ENCODE assay signal across 8 cellular contexts in genomic region chr10:32056136-32057040, GRCh38. TPM values are rescaled to one million over a fixed set of nuclear protein-coding genes. Genes with fewer than 3 reads are reported as not detected.
DNase-seq lines count a peak whose midpoint lies in the region; ATAC-seq and TF ChIP-seq lines count a peak whose summit lies in the region.

KIF5B (minus strand) TSS chr10:32056425; CDS start chr10:32055973, 452 bp downstream.

- TF ChIP-seq CTCF in ascending aorta (IDR thresholded peaks at IDR 0.05), result no peak
- no peak for TF ChIP-seq CTCF in uterus (IDR thresholded peaks at IDR 0.05)

- H3K4me3 ChIP-seq in ascending aorta, result peak within 1 kb of the TSS; percentile 79 to 98
- peak within 1 kb of the TSS; percentile 74 for H3K4me3 ChIP-seq in right cardiac atrium (ENCODE audit: low read length)
- H3K4me3 ChIP-seq in rectal smooth muscle tissue (ENCODE audit: low read length), result peak within 1 kb of the TSS; percentile 90
- peak within 1 kb of the TSS; percentile 56 to 93 for H3K4me3 ChIP-seq in uterus

- peak; percentile 93 for ATAC-seq in GM18505 (IDR thresholded peaks at IDR 0.05; ENCODE audit: unreplicated experiment)
- ATAC-seq in HG02885 (IDR thresholded peaks at IDR 0.05; ENCODE audit: poor library complexity, unreplicated experiment), result peak; percentile 91
- peak; percentile 97 for ATAC-seq in right cardiac atrium

- H3K27ac ChIP-seq in ascending aorta (peak within 1 kb of the TSS; percentile 98 to 100), right cardiac atrium (ENCODE audit: low read length) (peak within 1 kb of the TSS; percentile 90), rectal smooth muscle tissue (ENCODE audit: low read depth, low read length) (peak within 1 kb of the TSS; percentile 91), uterus (peak within 1 kb of the TSS; percentile 95 to 99)

- H3K27me3 ChIP-seq in ascending aorta (no peaks in the 10 kb centered on the region), right cardiac atrium (ENCODE audit: control insufficient read depth, insufficient read depth) (no peaks in the 10 kb centered on the region), rectal smooth muscle tissue (ENCODE audit: control insufficient read depth, insufficient read depth, low read length) (no peaks in the 10 kb centered on the region), uterus (no peaks in the 10 kb centered on the region)

- DNase-seq in NCI-H1694 treated with DMSO at 0.1 percent for 48 hours (lab: John Stamatoyannopoulos, UW) (peak; percentile 79), T-helper 22 cell (ENCODE audit: low read depth) (peak; percentile 72), ascending aorta (ENCODE audit: low spot score in 2 of 2) (peak; percentile 27 to 90), right cardiac atrium (peak; percentile 93 to 97 (median 96)), uterus (peak; percentile 79 to 89)

- H3K36me3 ChIP-seq in ascending aorta (no peaks in the 10 kb centered on the region), rectal smooth muscle tissue (ENCODE audit: control insufficient read depth, insufficient read depth, low read length) (no peaks in the 10 kb centered on the region), uterus (no peaks in the 10 kb centered on the region)

- H3K9ac ChIP-seq in rectal smooth muscle tissue (ENCODE audit: low read length), result peak within 1 kb of the TSS; percentile 71

- H3K9me3 ChIP-seq in ascending aorta (no peaks in the 10 kb centered on the region), right cardiac atrium (ENCODE audit: control insufficient read depth, low read length) (no peaks in the 10 kb centered on the region), uterus (no peaks in the 10 kb centered on the region)

- 2% methylated on average over 63 of the region's 63 CpGs for WGBS in right cardiac atrium

- H3K4me1 ChIP-seq in ascending aorta (peaks cover 0 to 12% of the 10 kb centered on the region in 2 donors), right cardiac atrium (ENCODE audit: control insufficient read depth, insufficient read depth, low read length) (peaks cover 3% of the 10 kb centered on the region), rectal smooth muscle tissue (ENCODE audit: control insufficient read depth, insufficient read depth, low read length) (peaks cover 7% of the 10 kb centered on the region), uterus (no peaks in the 10 kb centered on the region)

- intact Hi-C loops in ascending aorta (cut with DNase I) (loop anchor here (5.0 kb wide), 3 partner anchors 51 to 291 kb away; partner anchors contain the start of gene EPC1), right cardiac atrium (cut with DNase I) (no loop called here), uterus (cut with DNase I; ENCODE audit: low total_unique reads) (no loop called here)

- TF ChIP-seq POLR2A in GM18505 (IDR thresholded peaks at IDR 0.05; ENCODE audit: borderline replicate concordance, extremely low read depth, insufficient read depth, insufficient read length) (peak; percentile 98), uterus (IDR thresholded peaks at IDR 0.05) (peak; percentile 91 to 100)

RNA-seq across cellular contexts. Expression of gene KIF5B, which starts in this region (rescaled TPM):
- total RNA-seq in ascending aorta (78.1 TPM), right cardiac atrium (100 to 1,000 TPM; 134 to 169 (median 144) TPM), uterus (100 to 1,000 TPM in 3 of 4 donors, 10 to 100 TPM in 1; 84.0 to 156 (median 106) TPM)
- 60.3 TPM for polyA plus RNA-seq in right cardiac atrium

Comparison
In these comparisons a context has a peak if more than half of its experiments do, and no peak if none do; other contexts are left out.
1. Peak in every context shown above with its lines: DNase-seq, ATAC-seq, H3K4me3 ChIP-seq and H3K27ac ChIP-seq.